ENCODE assay signal across 8 cellular contexts in genomic region chr4:1309261-1310010, GRCh38. TPM values are rescaled to one million over a fixed set of nuclear protein-coding genes. Genes with fewer than 3 reads are reported as not detected.
DNase-seq lines count a peak whose midpoint lies in the region; ATAC-seq and TF ChIP-seq lines count a peak whose summit lies in the region.

No MANE protein-coding gene starts in this region.

- H3K36me3 ChIP-seq in naive thymus-derived CD4-positive, alpha-beta T cell (ENCODE audit: control insufficient read depth in 2 of 3, insufficient read depth in 3 of 3, low read length in 3 of 3), result peaks cover 0 to 31% (median 6%) of the 10 kb centered on the region in 3 experiments

- POLR2A ChIA-PET in naive thymus-derived CD4-positive, alpha-beta T cell (lab: Charles Lee), result interaction anchor here (0.8 to 3.4 kb wide), 7 partner anchors 8 to 296 kb away, joined by 3 to 14 read pairs (median 4); partner anchors contain the start of gene UVSSA

- no peak for TF ChIP-seq CTCF in fibroblast of villous mesenchyme (IDR thresholded peaks at IDR 0.05; ENCODE audit: insufficient read depth, low read depth, low read length)

- H3K36me3 Mint-ChIP-seq in naive thymus-derived CD4-positive, alpha-beta T cell, result peaks cover 3 to 33% (median 12%) of the 10 kb centered on the region in 5 donors
- peaks cover 37 to 58% of the 10 kb centered on the region in 2 donors for H3K36me3 Mint-ChIP-seq in stimulated activated naive B cell treated with anti-CD40 and anti-IgM and Interleukin-4, amounts not matched to agents 10 μg/mL and 1 μg/mL and 100 μg/mL, for 72 hours

- H3K27me3 ChIP-seq in naive thymus-derived CD4-positive, alpha-beta T cell (ENCODE audit: control insufficient read depth in 2 of 2, insufficient read depth in 2 of 2, low read length in 2 of 2), result no peaks in the 10 kb centered on the region

- peak; percentile 24 for DNase-seq in NCI-H82 treated with DMSO at 0.1 percent for 48 hours (lab: John Stamatoyannopoulos, UW; ENCODE audit: unreplicated experiment)
- DNase-seq in activated naive CD4-positive, alpha-beta T cell treated with Interleukin-2 at 50 U/mL for 16 hours, result peak; percentile 50
- DNase-seq in fibroblast of villous mesenchyme (ENCODE audit: low read depth), result peak; percentile 96
- peak in 5 of 9 donors; percentile 17 to 58 (median 47) for DNase-seq in naive thymus-derived CD4-positive, alpha-beta T cell
- DNase-seq in stimulated activated naive B cell treated with anti-CD40 and anti-IgM and Interleukin-4, amounts not matched to agents 10 μg/mL and 1 μg/mL and 100 μg/mL, for 72 hours, result peak; percentile 50
- DNase-seq in DMS79 treated with DMSO at 0.1 percent for 48 hours (lab: John Stamatoyannopoulos, UW), result no peak

- H3K4me3 ChIP-seq in fibroblast of villous mesenchyme (ENCODE audit: low read depth, low read length), result peak overlapping the region; percentile 61
- peak overlapping the region; percentile 50 for H3K4me3 ChIP-seq in naive thymus-derived CD4-positive, alpha-beta T cell (ENCODE audit: low read length)

- H3K4me1 Mint-ChIP-seq in naive thymus-derived CD4-positive, alpha-beta T cell, result peaks cover 42 to 79% (median 63%) of the 10 kb centered on the region in 7 donors
- peaks cover 43 to 55% of the 10 kb centered on the region in 2 donors for H3K4me1 Mint-ChIP-seq in stimulated activated naive B cell treated with anti-CD40 and anti-IgM and Interleukin-4, amounts not matched to agents 10 μg/mL and 1 μg/mL and 100 μg/mL, for 72 hours

- CTCF ChIA-PET in naive thymus-derived CD4-positive, alpha-beta T cell (lab: Charles Lee), result interaction anchor here (0.7 to 1.6 kb wide), 2 partner anchors 21 to 143 kb away, joined by 3 to 4 read pairs; no protein-coding TSS in a partner anchor

- ATAC-seq in GM19452 (IDR thresholded peaks at IDR 0.05; ENCODE audit: unreplicated experiment) (peak; percentile 85), HG02840 (IDR thresholded peaks at IDR 0.05; ENCODE audit: low FRiP score, unreplicated experiment) (no peak)
- peak; percentile 74 for ATAC-seq in naive thymus-derived CD4-positive, alpha-beta T cell
- peak; percentile 92 to 94 for ATAC-seq in stimulated activated naive B cell treated with anti-CD40 and anti-IgM and Interleukin-4, amounts not matched to agents 10 μg/mL and 1 μg/mL and 100 μg/mL, for 72 hours (replicated peaks)

- peak overlapping the region; percentile 74 to 89 (median 84) for H3K4me3 Mint-ChIP-seq in naive thymus-derived CD4-positive, alpha-beta T cell
- peak overlapping the region; percentile 69 to 89 for H3K4me3 Mint-ChIP-seq in stimulated activated naive B cell treated with anti-CD40 and anti-IgM and Interleukin-4, amounts not matched to agents 10 μg/mL and 1 μg/mL and 100 μg/mL, for 72 hours

- peak overlapping the region; percentile 53 for H3K27ac ChIP-seq in naive thymus-derived CD4-positive, alpha-beta T cell (ENCODE audit: low read depth, low read length)

- intact Hi-C loops in naive thymus-derived CD4-positive, alpha-beta T cell (cut with micrococcal nuclease), result loop anchor here (1.0 to 2.0 kb wide), 4 partner anchors 20 to 37 kb away; partner anchors contain the start of genes MAEA (in 2 of the 2) and UVSSA (in 1 of the 2)

- peaks cover 21 to 38% of the 10 kb centered on the region in 2 donors for H3K4me1 ChIP-seq in naive thymus-derived CD4-positive, alpha-beta T cell (ENCODE audit: control insufficient read depth in 2 of 2, insufficient read depth in 2 of 2, low read length in 2 of 2)

- H3K9me3 Mint-ChIP-seq in naive thymus-derived CD4-positive, alpha-beta T cell, result no peaks in the 10 kb centered on the region
- H3K9me3 Mint-ChIP-seq in stimulated activated naive B cell treated with anti-CD40 and anti-IgM and Interleukin-4, amounts not matched to agents 10 μg/mL and 1 μg/mL and 100 μg/mL, for 72 hours, result no peaks in the 10 kb centered on the region

- no peaks in the 10 kb centered on the region for H3K9me3 ChIP-seq in naive thymus-derived CD4-positive, alpha-beta T cell (ENCODE audit: control insufficient read depth in 2 of 3, low read length in 3 of 3)

- H3K27ac Mint-ChIP-seq in naive thymus-derived CD4-positive, alpha-beta T cell, result peak overlapping the region; percentile 66 to 89 (median 85)
- peak overlapping the region; percentile 82 for H3K27ac Mint-ChIP-seq in stimulated activated naive B cell treated with anti-CD40 and anti-IgM and Interleukin-4, amounts not matched to agents 10 μg/mL and 1 μg/mL and 100 μg/mL, for 72 hours

- no peaks in the 10 kb centered on the region for H3K27me3 Mint-ChIP-seq in naive thymus-derived CD4-positive, alpha-beta T cell
- H3K27me3 Mint-ChIP-seq in stimulated activated naive B cell treated with anti-CD40 and anti-IgM and Interleukin-4, amounts not matched to agents 10 μg/mL and 1 μg/mL and 100 μg/mL, for 72 hours, result no peaks in the 10 kb centered on the region

RNA-seq across cellular contexts. Expression of gene MAEA, which starts 19.7 kb away (rescaled TPM):
- total RNA-seq in fibroblast of villous mesenchyme, result 59.6 and 60.2 TPM in 2 replicates
- 10 to 100 TPM; 56.2 to 92.2 (median 79.4) TPM for total RNA-seq in naive thymus-derived CD4-positive, alpha-beta T cell
- 10 to 100 TPM; 45.3 to 88.5 TPM for polyA plus RNA-seq in naive thymus-derived CD4-positive, alpha-beta T cell

RNA-seq across cellular contexts. Expression of gene UVSSA, which starts 37.6 kb away (rescaled TPM):
- total RNA-seq in fibroblast of villous mesenchyme, result 10.8 and 13.9 TPM in 2 replicates
- total RNA-seq in naive thymus-derived CD4-positive, alpha-beta T cell, result 10 to 100 TPM; 29.5 to 44.1 (median 39.7) TPM
- 1 to 10 TPM; 3.2 to 9.1 TPM for polyA plus RNA-seq in naive thymus-derived CD4-positive, alpha-beta T cell
